Comparison of ENCODE assay signal across 8 cellular contexts in the genomic region with DNA sequence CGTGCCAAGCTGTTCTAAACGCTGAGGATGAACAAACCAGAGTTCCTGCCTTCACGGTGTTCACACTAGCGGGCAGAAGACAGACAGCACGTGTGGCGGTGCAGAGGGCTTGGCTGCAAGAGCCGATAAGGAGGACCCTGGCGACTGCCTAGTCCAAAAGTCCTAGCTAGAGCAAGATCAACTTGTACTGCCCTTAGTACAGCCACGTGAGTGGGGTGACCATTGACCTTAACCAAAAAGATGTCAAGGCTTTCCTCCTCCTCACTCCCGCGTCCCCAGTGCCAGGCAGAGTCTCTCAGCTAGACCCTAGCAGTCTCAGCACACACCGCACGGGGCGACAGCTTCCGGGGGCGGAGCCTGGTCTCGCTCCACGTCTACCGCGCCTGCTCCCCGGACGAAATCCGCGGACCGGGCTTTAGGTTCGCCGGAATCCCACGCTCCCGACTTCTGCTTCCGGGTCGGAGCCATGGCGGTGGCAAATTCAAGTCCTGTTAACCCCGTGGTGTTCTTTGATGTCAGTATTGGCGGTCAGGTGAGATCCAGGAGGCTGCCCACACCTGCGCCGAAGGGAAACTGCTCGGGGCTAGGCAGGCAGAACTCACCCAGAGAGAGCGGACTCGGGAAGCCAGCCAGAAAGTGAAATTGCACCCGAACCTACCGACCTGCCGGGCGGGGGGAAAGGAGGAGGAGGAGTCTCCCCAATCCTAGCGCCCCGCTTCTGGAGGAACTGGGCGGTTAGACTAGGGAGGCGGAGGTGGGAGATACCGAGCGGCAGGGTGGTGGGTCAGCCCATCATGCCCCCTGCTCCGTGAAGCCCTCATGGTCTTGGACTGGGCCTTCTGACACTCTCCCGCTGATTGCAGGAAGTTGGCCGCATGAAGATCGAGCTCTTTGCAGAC. TPM values are rescaled to one million over a fixed set of nuclear protein-coding genes. Genes with fewer than 3 reads are reported as not detected.
A peak's percentile ranks its signal among the peaks of the same experiment; 100 is the strongest.
DNase-seq lines count a peak whose midpoint lies in the region; ATAC-seq and TF ChIP-seq lines count a peak whose summit lies in the region.

A gene (plus strand): TSS at position 443 of the 899 bp plus-strand sequence. CDS start 24 bp downstream, at position 467.

- DNase-seq in CD1c-positive myeloid dendritic cell (ENCODE audit: extremely low spot score) (peak; percentile 97), NCI-H774 (lab: John Stamatoyannopoulos, UW) (peak; percentile 98), dermis blood vessel endothelial cell (peak; percentile 94), left lung (peak; percentile 96 to 99)
- DNase-seq in activated CD4-positive, alpha-beta T cell treated with anti-CD3 and anti-CD28 coated beads, Interleukin-2, amount 50 U/mL, for 4 hours = peak; percentile 93
- peak; percentile 91 for DNase-seq in stimulated activated CD4-positive, alpha-beta T cell treated with anti-CD3 and anti-CD28 coated beads, Interleukin-2, amount 100 ng/mL, for 48 hours

- H3K27ac ChIP-seq in left lung = peak within 1 kb of the TSS; percentile 80 to 85

- peaks cover 0 to 19% of the 10 kb centered on the region in 2 donors for H3K4me1 ChIP-seq in left lung

- peaks cover 0 to 16% of the 10 kb centered on the region in 2 donors for H3K36me3 ChIP-seq in left lung

- no peaks in the 10 kb centered on the region for H3K27me3 ChIP-seq in left lung

- peak in 1 of 2 donors; percentile 48 for TF ChIP-seq CTCF in left lung (IDR thresholded peaks at IDR 0.05)

- ATAC-seq in GM19372 (IDR thresholded peaks at IDR 0.05; ENCODE audit: low read depth, unreplicated experiment) (peak; percentile 95), HG03558 (IDR thresholded peaks at IDR 0.05; ENCODE audit: extremely low read depth, unreplicated experiment) (peak; percentile 91), left lung (peak; percentile 100)

- peak within 1 kb of the TSS; percentile 66 to 84 for H3K4me3 ChIP-seq in left lung

- intact Hi-C loops in left lung (cut with DNase I) = no loop called here

- no peaks in the 10 kb centered on the region for H3K9me3 ChIP-seq in left lung

RNA-seq across cellular contexts. Expression of the gene that starts here (rescaled TPM):
- total RNA-seq in dermis blood vessel endothelial cell (22.6 and 26.8 TPM in 2 replicates), left lung (10 to 100 TPM; 26.6 to 30.5 TPM)

Comparison
In these comparisons a context has a peak if more than half of its experiments do, and no peak if none do; other contexts are left out.
1. Peak in every context shown above with its lines: DNase-seq, ATAC-seq, H3K4me3 ChIP-seq and H3K27ac ChIP-seq.